In genomic region chr1:148307583-148308185, GRCh38 we compare ENCODE assay signal across 24 cellular contexts.
DNase-seq lines count a peak whose midpoint lies in the region; ATAC-seq and TF ChIP-seq lines count a peak whose summit lies in the region.
"Had no signal": no experiment of that assay in that cellular context is flagged by ENCODE, and none has a peak within 500 bp of the region (broad histone marks: within the 10 kb centered on the region; RNA-seq: fewer than 3 reads in every experiment).

No MANE protein-coding gene starts in this region.

- H3K9me3 ChIP-seq in Peyer's patch: no peaks in the 10 kb centered on the region
- H3K9me3 ChIP-seq: thyroid gland had no signal

- peaks cover 2% of the 10 kb centered on the region in 2 donors for H3K36me3 Mint-ChIP-seq in stimulated activated naive B cell treated with anti-CD40 and anti-IgM and Interleukin-4, amounts not matched to agents 10 μg/mL and 1 μg/mL and 100 μg/mL, for 72 hours
- H3K36me3 Mint-ChIP-seq: IgD-negative memory B cell had no signal

- H3K27ac ChIP-seq in Peyer's patch: no peak overlapping the region
- H3K27ac ChIP-seq: 22Rv1, esophagus squamous epithelium, thyroid gland had no signal

- H3K27me3 ChIP-seq in Peyer's patch: peaks cover 0 to 9% of the 10 kb centered on the region in 2 donors

- H3K4me1 ChIP-seq in Peyer's patch: peaks cover 0 to 11% (median 4%) of the 10 kb centered on the region in 4 donors

- DNase-seq in DMS 273 (lab: John Stamatoyannopoulos, UW; ENCODE audit: unreplicated experiment) (peak; percentile 27), DMS 273 treated with DMSO at 0.1 percent for 48 hours (lab: John Stamatoyannopoulos, UW) (no peak), Peyer's patch (peak in 2 of 3 donors; percentile 51 to 63), globus pallidus (ENCODE audit: low spot score) (peak; percentile 35), NCI-H187 (lab: John Stamatoyannopoulos, UW) (no peak), islet precursor cell (no peak)
- no peak for DNase-seq in stimulated activated naive B cell treated with anti-CD40 and anti-IgM and Interleukin-4, amounts not matched to agents 10 μg/mL and 1 μg/mL and 100 μg/mL, for 72 hours
- no peak for DNase-seq in activated T-cell treated with anti-CD3 and anti-CD28 coated beads, Interleukin-2, amount 50 U/mL, for 48 hours
- DNase-seq: activated CD4-positive, CD25-positive, alpha-beta regulatory T cell treated with anti-CD3 and anti-CD28 coated beads, Interleukin-2, amount 50 U/mL, for 72 hours; effector memory CD8-positive, alpha-beta T cell; esophagus squamous epithelium; GF-D8; HCEC 1CT; left ventricle myocardium superior; NCI-H1048; NCI-H2029 treated with DMSO at 0.1 percent for 48 hours; retina; SHP77; T-helper 2 cell; thyroid gland had no signal

- peaks cover 37 to 41% of the 10 kb centered on the region in 2 donors for H3K27me3 Mint-ChIP-seq in stimulated activated naive B cell treated with anti-CD40 and anti-IgM and Interleukin-4, amounts not matched to agents 10 μg/mL and 1 μg/mL and 100 μg/mL, for 72 hours

- H3K9me3 Mint-ChIP-seq in stimulated activated naive B cell treated with anti-CD40 and anti-IgM and Interleukin-4, amounts not matched to agents 10 μg/mL and 1 μg/mL and 100 μg/mL, for 72 hours: peaks cover 9 to 10% of the 10 kb centered on the region in 2 donors

- peak; percentile 26 to 29 for ATAC-seq in stimulated activated naive B cell treated with anti-CD40 and anti-IgM and Interleukin-4, amounts not matched to agents 10 μg/mL and 1 μg/mL and 100 μg/mL, for 72 hours (replicated peaks)
- ATAC-seq: activated naive CD4-positive, alpha-beta T cell treated with anti-CD3 and anti-CD28 coated beads, Interleukin-2, amount 50 U/mL, for 72 hours; effector memory CD8-positive, alpha-beta T cell; left ventricle myocardium superior; stimulated activated effector memory CD8-positive, alpha-beta T cell treated with anti-CD3 and anti-CD28 coated beads, Interleukin-12 subunit alpha, Interleukin-12 subunit beta, amount 100 ng/mL, for 72 hours had no signal

- peaks cover 20 to 30% of the 10 kb centered on the region in 2 donors for H3K4me1 Mint-ChIP-seq in stimulated activated naive B cell treated with anti-CD40 and anti-IgM and Interleukin-4, amounts not matched to agents 10 μg/mL and 1 μg/mL and 100 μg/mL, for 72 hours

- no peak for TF ChIP-seq CTCF in Peyer's patch (IDR thresholded peaks at IDR 0.05)

- no peak for TF ChIP-seq POLR2A in Peyer's patch (IDR thresholded peaks at IDR 0.05)

- no peak overlapping the region for H3K4me3 Mint-ChIP-seq in stimulated activated naive B cell treated with anti-CD40 and anti-IgM and Interleukin-4, amounts not matched to agents 10 μg/mL and 1 μg/mL and 100 μg/mL, for 72 hours
- H3K4me3 Mint-ChIP-seq: effector memory CD8-positive, alpha-beta T cell; stimulated activated effector memory CD8-positive, alpha-beta T cell treated with anti-CD3 and anti-CD28 coated beads, Interleukin-12 subunit alpha, Interleukin-12 subunit beta, amount 100 ng/mL, for 72 hours had no signal

- no peak overlapping the region for H3K27ac Mint-ChIP-seq in stimulated activated naive B cell treated with anti-CD40 and anti-IgM and Interleukin-4, amounts not matched to agents 10 μg/mL and 1 μg/mL and 100 μg/mL, for 72 hours
- H3K27ac Mint-ChIP-seq: effector memory CD8-positive, alpha-beta T cell; stimulated activated effector memory CD8-positive, alpha-beta T cell treated with anti-CD3 and anti-CD28 coated beads, Interleukin-12 subunit alpha, Interleukin-12 subunit beta, amount 100 ng/mL, for 72 hours had no signal

- H3K4me3 ChIP-seq in Peyer's patch: no peak overlapping the region
- H3K4me3 ChIP-seq: esophagus squamous epithelium, thyroid gland had no signal

- H3K36me3 ChIP-seq in Peyer's patch: no peaks in the 10 kb centered on the region
- H3K36me3 ChIP-seq: esophagus squamous epithelium, thyroid gland had no signal

Comparison
In these comparisons a context has a peak if more than half of its experiments do, and no peak if none do; other contexts are left out.
1. DNase-seq: peak in DMS 273 (single experiment), Peyer's patch (2 of 3) and globus pallidus (single experiment); none in DMS 273 treated with DMSO at 0.1 percent for 48 hours (single experiment), stimulated activated naive B cell treated with anti-CD40 and anti-IgM and Interleukin-4, amounts not matched to agents 10 μg/mL and 1 μg/mL and 100 μg/mL, for 72 hours (single experiment), NCI-H187 (0 of 2), activated T-cell treated with anti-CD3 and anti-CD28 coated beads, Interleukin-2, amount 50 U/mL, for 48 hours (0 of 2) and islet precursor cell (single experiment).